In the genomic region with DNA sequence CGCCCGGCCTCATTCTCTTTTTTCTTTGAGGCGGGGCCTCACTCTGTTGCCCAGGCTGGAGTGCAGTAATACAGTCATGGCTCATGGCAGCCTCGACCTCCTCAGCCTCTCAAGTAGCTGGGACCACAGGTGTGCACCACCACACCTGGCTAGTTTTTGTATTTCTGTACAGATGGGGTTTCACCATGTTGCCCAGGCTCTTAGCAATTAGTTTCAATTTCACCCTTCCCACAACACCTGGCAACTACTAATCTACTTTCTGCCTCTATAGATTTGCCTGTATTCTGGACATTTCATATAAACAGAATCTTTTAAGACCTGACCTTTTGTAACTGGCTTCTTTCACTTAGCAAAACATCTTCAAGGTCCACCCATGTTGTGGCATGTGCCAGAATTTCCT, we compare ENCODE assay signal across 20 cellular contexts. TPM values are rescaled to one million over a fixed set of nuclear protein-coding genes. Genes with fewer than 3 reads are reported as not detected.
A peak's percentile ranks its signal among the peaks of the same experiment; 100 is the strongest.
DNase-seq lines count a peak whose midpoint lies in the region; ATAC-seq, FAIRE-seq and TF ChIP-seq lines count a peak whose summit lies in the region.
"Had no signal": no experiment of that assay in that cellular context is flagged by ENCODE, and none has a peak within 500 bp of the region (broad histone marks: within the 10 kb centered on the region; RNA-seq: fewer than 3 reads in every experiment).

No MANE protein-coding gene starts in this region.

- no peak for TF ChIP-seq CTCF in KMS-11 (conservative IDR thresholded peaks at IDR 0.05; ENCODE audit: low read depth, low read length)
- no peak for TF ChIP-seq CTCF in MCF 10A (IDR thresholded peaks at IDR 0.05; ENCODE audit: unreplicated experiment)

- ATAC-seq in HG02623 (IDR thresholded peaks at IDR 0.05; ENCODE audit: unreplicated experiment), result no peak
- ATAC-seq: CD8-positive, alpha-beta T cell had no signal

- BruUV-seq in MCF 10A (replicated peaks; lab: Mats Ljungman, UMichigan), result no TSS peak

- peak overlapping the region; percentile 46; the same call in 1 of the 2 replicates for H3K27ac ChIP-seq in KMS-11
- H3K27ac ChIP-seq: BLaER1, C4-2B had no signal

- no peak for TF ChIP-seq POLR2A in GM12891 (IDR thresholded peaks at IDR 0.05; ENCODE audit: low read depth, low read length)

- H3K27me3 Mint-ChIP-seq in MCF 10A (ENCODE audit: insufficient read depth, unreplicated experiment), result no peaks in the 10 kb centered on the region
- H3K27me3 Mint-ChIP-seq: B cell had no signal

- H3K36me3 ChIP-seq in KMS-11 (ENCODE audit: insufficient read depth), result no peaks in the 10 kb centered on the region
- H3K36me3 ChIP-seq: BLaER1, HAP-1 had no signal

- CTCF ChIA-PET in MCF 10A (lab: Yijun Ruan, JAX), result interaction anchor here (1.0 to 2.4 kb wide), 2 partner anchors 18 to 60 kb away, joined by 4 to 9 read pairs; no protein-coding TSS in a partner anchor

- peaks cover 11% of the 10 kb centered on the region for H3K4me1 Mint-ChIP-seq in MCF 10A (ENCODE audit: insufficient read depth, unreplicated experiment)

- no peaks in the 10 kb centered on the region for H3K27me3 ChIP-seq in KMS-11 (ENCODE audit: insufficient read depth, low read depth)

- FAIRE-seq in GM12891 (lab: Jason Lieb, UNC), result peak; percentile 54
- FAIRE-seq: G401.6, GM12892, H54 had no signal

- H3K4me2 ChIP-seq in KMS-11, result peak overlapping the region; percentile 17; the same call in 1 of the 2 replicates
- H3K4me2 ChIP-seq: BLaER1 had no signal

- H4K20me1 ChIP-seq in KMS-11 (ENCODE audit: insufficient read depth), result no peaks in the 10 kb centered on the region
- H4K20me1 ChIP-seq: BLaER1 had no signal

- POLR2A ChIA-PET in MCF 10A (lab: Yijun Ruan, JAX), result no interaction called here

- H3K4me3 Mint-ChIP-seq in MCF 10A (ENCODE audit: unreplicated experiment), result no peak overlapping the region
- H3K4me3 Mint-ChIP-seq: B cell; CD4-positive, CD25-positive, alpha-beta regulatory T cell; CD8-positive, alpha-beta T cell; HFFc6 had no signal

- no peaks in the 10 kb centered on the region for H3K79me2 ChIP-seq in KMS-11 (ENCODE audit: insufficient read depth, low read depth)

- intact Hi-C loops in MCF 10A (cut with micrococcal nuclease), result no loop called here

- H3K4me3 ChIP-seq in KMS-11 (IDR thresholded peaks at IDR 0.05; ENCODE audit: insufficient read depth, low read depth, low read length), result no peak overlapping the region
- H3K4me3 ChIP-seq: BLaER1, HAP-1 had no signal

- H2AFZ ChIP-seq in KMS-11 (ENCODE audit: low read depth), result no peak overlapping the region

- DNase-seq in GM12891 (ENCODE audit: insufficient read length, low spot score), result no peak
- peak; percentile 60 for DNase-seq in RPMI8226
- DNase-seq in MCF 10A (ENCODE audit: unreplicated experiment), result no peak
- DNase-seq in NCI-H1930 (lab: John Stamatoyannopoulos, UW), result no peak
- DNase-seq: Caco-2; CD4-positive, CD25-positive, alpha-beta regulatory T cell; CD8-positive, alpha-beta T cell; DMS153; DND-41; GOT3; HFFc6 had no signal

- H3K27ac Mint-ChIP-seq in MCF 10A (ENCODE audit: low read depth, unreplicated experiment), result no peak overlapping the region
- H3K27ac Mint-ChIP-seq: B cell; CD4-positive, CD25-positive, alpha-beta regulatory T cell; CD8-positive, alpha-beta T cell; HFFc6 had no signal

- no peaks in the 10 kb centered on the region for H3K36me3 Mint-ChIP-seq in MCF 10A (ENCODE audit: insufficient read depth, unreplicated experiment)
- H3K36me3 Mint-ChIP-seq: CD4-positive, CD25-positive, alpha-beta regulatory T cell; CD8-positive, alpha-beta T cell had no signal

- H3K9ac ChIP-seq in KMS-11, result no peak overlapping the region
- H3K9ac ChIP-seq: BLaER1 had no signal

- H3K4me1 ChIP-seq in KMS-11 (ENCODE audit: low read depth, poor library complexity, severe bottlenecking), result peaks cover 28% of the 10 kb centered on the region
- H3K4me1 ChIP-seq: Caco-2 had no signal

- no peaks in the 10 kb centered on the region for H3K9me3 Mint-ChIP-seq in MCF 10A (ENCODE audit: unreplicated experiment)
- H3K9me3 Mint-ChIP-seq: CD4-positive, CD25-positive, alpha-beta regulatory T cell; CD8-positive, alpha-beta T cell; HFFc6 had no signal

TF ChIP-seq in GM12891, 5 proteins besides CTCF, POLR2A, EP300 and RAD21:
- no peak for TF ChIP-seq POU2F2 (IDR thresholded peaks at IDR 0.05; ENCODE audit: low read depth, low read length)
- no peak for TF ChIP-seq PAX5 (IDR thresholded peaks at IDR 0.05; ENCODE audit: insufficient read depth, low read length, severe bottlenecking)
- no peak for TF ChIP-seq SPI1 (IDR thresholded peaks at IDR 0.05; ENCODE audit: low read depth, low read length)
- no peak for TF ChIP-seq TAF1 (IDR thresholded peaks at IDR 0.05; ENCODE audit: low read depth, low read length)
- TF ChIP-seq POLR2AphosphoS5 (IDR thresholded peaks at IDR 0.05; ENCODE audit: low read depth, low read length), result no peak

RNA-seq across cellular contexts. Expression of gene NT5M, which starts 8.0 kb away (rescaled TPM):
- polyA plus RNA-seq in GM12891 (2012; ENCODE audit: low read depth, missing spikeins), result 3.9 TPM
- 5.0 and 5.5 TPM in 2 replicates for total RNA-seq in MCF 10A (2022)

RNA-seq across cellular contexts. Expression of gene COPS3, which starts 14.1 kb away (rescaled TPM):
- polyA plus RNA-seq in GM12891 (2012; ENCODE audit: low read depth, missing spikeins), result 71.3 TPM
- total RNA-seq in MCF 10A (2022), result 67.0 and 91.8 TPM in 2 replicates

RNA-seq across cellular contexts. Expression of gene FLCN, which starts 58.2 kb away (rescaled TPM):
- polyA plus RNA-seq in GM12891 (2012; ENCODE audit: low read depth, missing spikeins), result 9.8 TPM
- 25.6 and 49.7 TPM in 2 replicates for total RNA-seq in MCF 10A (2022)
